ENCODE assay signal across 22 cellular contexts in the genomic region with DNA sequence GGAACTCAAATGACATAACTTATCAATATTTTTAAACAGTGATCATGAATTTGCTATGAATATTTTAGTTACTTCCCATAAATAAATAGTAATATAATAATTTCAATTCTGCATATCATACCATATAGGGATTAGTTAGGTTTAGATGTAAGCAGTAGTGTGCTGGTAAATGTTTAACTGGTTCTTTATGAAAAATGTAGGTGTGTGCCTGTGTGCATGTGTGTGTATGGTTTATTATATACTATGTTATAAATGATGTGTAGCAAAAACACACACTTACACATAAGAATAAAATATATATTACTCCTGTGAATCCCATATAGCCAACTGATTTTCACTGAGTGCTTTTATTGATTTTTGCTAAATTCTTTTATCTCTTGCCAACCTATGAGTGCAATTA. TPM values are rescaled to one million over a fixed set of nuclear protein-coding genes. Genes with fewer than 3 reads are reported as not detected.
DNase-seq lines count a peak whose midpoint lies in the region; ATAC-seq and FAIRE-seq lines count a peak whose summit lies in the region.
"Had no signal": no experiment of that assay in that cellular context is flagged by ENCODE, and none has a peak within 500 bp of the region (broad histone marks: within the 10 kb centered on the region; RNA-seq: fewer than 3 reads in every experiment).

No MANE protein-coding gene starts in this region.

- no peaks in the 10 kb centered on the region for H3K9me3 ChIP-seq in small intestine (ENCODE audit: control insufficient read depth, low read depth)
- H3K9me3 ChIP-seq: A549; BLaER1 treated with 17β-estradiol and CSF1 and Interleukin-3, amounts not matched to agents 10 nM and 100 nM; Caco-2 had no signal

- FAIRE-seq in G401.6 (lab: Jason Lieb, UNC) (peak; percentile 8), colon (lab: Jason Lieb, UNC) (peak; percentile 86), small intestine (lab: Jason Lieb, UNC) (peak; percentile 10)
- FAIRE-seq: A549, D721Med, GM12878, GM12892, GM18507 had no signal

- H3K27ac ChIP-seq in small intestine (ENCODE audit: low read depth in 1 of 2, low read length in 1 of 2), result no peak overlapping the region
- H3K27ac ChIP-seq: 22Rv1; A549; BLaER1 treated with 17β-estradiol and CSF1 and Interleukin-3, amounts not matched to agents 10 nM and 100 nM; C4-2B had no signal

- intact Hi-C loops in left colon (cut with DNase I, micrococcal nuclease), result no loop called here

- no peaks in the 10 kb centered on the region for H3K36me3 ChIP-seq in small intestine (ENCODE audit: control insufficient read depth in 2 of 2, insufficient read depth in 2 of 2, low read length in 2 of 2)
- H3K36me3 ChIP-seq: BLaER1 treated with 17β-estradiol and CSF1 and Interleukin-3, amounts not matched to agents 10 nM and 100 nM had no signal

- ATAC-seq in left colon, result peak; percentile 56
- no peak for ATAC-seq in HG03460 (IDR thresholded peaks at IDR 0.05; ENCODE audit: unreplicated experiment)
- ATAC-seq: A549; CD8-positive, alpha-beta T cell; GM12878 had no signal

- H3K27me3 ChIP-seq in small intestine (ENCODE audit: control insufficient read depth in 2 of 2, insufficient read depth in 2 of 2, low read length in 2 of 2), result no peaks in the 10 kb centered on the region
- H3K27me3 ChIP-seq: BLaER1 treated with 17β-estradiol and CSF1 and Interleukin-3, amounts not matched to agents 10 nM and 100 nM had no signal

- no peak overlapping the region for H3K4me3 ChIP-seq in small intestine (ENCODE audit: low read depth in 1 of 2, low read length in 2 of 2)
- H3K4me3 ChIP-seq: A549; BLaER1 treated with 17β-estradiol and CSF1 and Interleukin-3, amounts not matched to agents 10 nM and 100 nM; GM12878 had no signal

- no peak for DNase-seq in left colon
- no peak for DNase-seq in small intestine
- DNase-seq in anterior cingulate cortex (lab: John Stamatoyannopoulos, UW), result no peak
- no peak for DNase-seq in NCI-H2107 treated with DMSO at 0.1 percent for 48 hours (lab: John Stamatoyannopoulos, UW; ENCODE audit: unreplicated experiment)
- DNase-seq: AML-193; Caco-2; Calu3; CD4-positive, alpha-beta T cell; CD8-positive, alpha-beta T cell; DMS79 treated with DMSO at 0.1 percent for 48 hours; GDM1 had no signal

- H3K4me1 ChIP-seq in small intestine (ENCODE audit: control insufficient read depth in 2 of 2, insufficient read depth in 1 of 2, low read depth in 1 of 2, low read length in 1 of 2), result peaks cover 0 to 6% of the 10 kb centered on the region in 2 donors
- H3K4me1 ChIP-seq: A549; BLaER1 treated with 17β-estradiol and CSF1 and Interleukin-3, amounts not matched to agents 10 nM and 100 nM; Caco-2 had no signal

RNA-seq across cellular contexts. Expression of gene BHLHE41, which starts 14.0 kb away (rescaled TPM):
- 10 to 100 TPM; 35.4 to 48.4 TPM for total RNA-seq in left colon
- polyA plus RNA-seq in small intestine, result 1 to 10 TPM in 1 of 3 donors, under 1 TPM in 2; 0.54 to 1.4 (median 0.67) TPM
- total RNA-seq: CD4-positive, alpha-beta T cell; CD8-positive, alpha-beta T cell had no signal

RNA-seq across cellular contexts. Expression of gene SSPN, which starts 56.5 kb away (rescaled TPM):
- 10 to 100 TPM; 12.8 to 20.6 TPM for total RNA-seq in left colon
- polyA plus RNA-seq in small intestine, result 1 to 10 TPM in 1 of 3 donors, under 1 TPM in 2; 0.67 to 2.6 (median 0.81) TPM
- total RNA-seq: CD4-positive, alpha-beta T cell; CD8-positive, alpha-beta T cell had no signal
